ENCODE assay signal across 27 cellular contexts in the genomic region with DNA sequence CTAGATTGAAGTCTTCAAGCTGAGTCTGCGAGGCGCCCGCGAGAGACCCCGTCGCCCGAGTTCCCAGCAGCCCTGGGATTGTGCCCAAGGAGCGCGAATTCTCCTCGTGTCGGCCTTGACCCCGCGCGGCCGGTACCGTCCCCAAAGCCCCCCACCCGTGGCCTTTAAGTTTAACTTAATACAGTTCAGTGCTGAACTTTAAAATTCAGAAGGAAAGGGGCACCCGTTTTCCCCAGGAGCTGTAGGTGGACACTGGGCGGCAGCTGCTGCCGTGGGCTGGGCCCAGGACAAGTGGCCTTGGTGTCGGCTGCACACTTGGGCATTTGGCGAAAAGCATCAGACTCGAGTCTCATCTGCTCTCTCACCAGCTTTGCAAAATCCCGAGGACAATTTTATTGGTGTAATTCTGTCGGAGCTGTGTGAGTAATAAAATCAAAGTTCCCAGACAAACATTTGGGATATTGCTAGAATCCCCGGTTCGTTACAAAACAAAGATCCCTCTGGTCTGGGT. TPM values are rescaled to one million over a fixed set of nuclear protein-coding genes. Genes with fewer than 3 reads are reported as not detected.
DNase-seq lines count a peak whose midpoint lies in the region; ATAC-seq and TF ChIP-seq lines count a peak whose summit lies in the region.
"Had no signal": no experiment of that assay in that cellular context is flagged by ENCODE, and none has a peak within 500 bp of the region (broad histone marks: within the 10 kb centered on the region; RNA-seq: fewer than 3 reads in every experiment).

No MANE protein-coding gene starts in this region.

- no TSS peak for BruUV-seq in mammary epithelial cell (replicated peaks; lab: Mats Ljungman, UMichigan)

- no peak overlapping the region for H3K27ac Mint-ChIP-seq in GM23338
- H3K27ac Mint-ChIP-seq in naive thymus-derived CD8-positive, alpha-beta T cell, result no peak overlapping the region
- H3K27ac Mint-ChIP-seq: activated T-cell treated with anti-CD3 and anti-CD28 coated beads, Interleukin-2, amount 50 U/mL, for 72 hours had no signal

- peaks cover 35% of the 10 kb centered on the region for H3K9me3 Mint-ChIP-seq in GM23338
- peaks cover 0 to 20% (median 3%) of the 10 kb centered on the region in 9 donors for H3K9me3 Mint-ChIP-seq in naive thymus-derived CD8-positive, alpha-beta T cell

- H3K18ac ChIP-seq in neuronal stem cell (ENCODE audit: low read length), result no peak overlapping the region

- DNase-seq in GM23338 (ENCODE audit: low spot score) (no peak), mammary epithelial cell (no peak), neuronal stem cell (ENCODE audit: low spot score) (no peak), kidney glomerular epithelial cell (lab: John Stamatoyannopoulos, UW) (no peak), HuH-7.5 (ENCODE audit: low spot score) (no peak), NCI-H345 (lab: John Stamatoyannopoulos, UW) (no peak)
- no peak for DNase-seq in naive thymus-derived CD8-positive, alpha-beta T cell
- DNase-seq: activated CD4-positive, alpha-beta T cell treated with anti-CD3 and anti-CD28 coated beads for 4 hours; activated naive CD4-positive, alpha-beta T cell treated with anti-CD3 and anti-CD28 coated beads, Interleukin-2, amount 50 U/mL, for 16 hours; activated T-cell treated with anti-CD3 and anti-CD28 coated beads, Interleukin-2, amount 50 U/mL, for 72 hours; amygdala; BE2C; dermis blood vessel endothelial cell; GOT3; NCI-H1048; NCI-H187; stimulated activated CD4-positive, alpha-beta T cell treated with anti-CD3 and anti-CD28 coated beads, Interleukin-2, amount 100 ng/mL, for 24 hours; substantia nigra had no signal

- no peak overlapping the region for H3K14ac ChIP-seq in neuronal stem cell (ENCODE audit: low read length)

- H3K27me3 ChIP-seq in GM23338 (ENCODE audit: insufficient read depth), result peaks cover 64% of the 10 kb centered on the region
- H3K27me3 ChIP-seq in mammary epithelial cell (ENCODE audit: insufficient read depth, low read length), result no peaks in the 10 kb centered on the region
- H3K27me3 ChIP-seq in neuronal stem cell (ENCODE audit: control insufficient read depth in 3 of 3, insufficient read depth in 3 of 3, low read depth in 1 of 3, low read length in 3 of 3), result peaks cover 0 to 56% (median 31%) of the 10 kb centered on the region in 3 experiments
- H3K27me3 ChIP-seq: vagina had no signal

- dilution Hi-C loops in mammary epithelial cell (cut with HindIII; ENCODE audit: low sequenced_read_pairs), result no loop called here

- peak overlapping the region; percentile 85 for H3K4me2 ChIP-seq in GM23338
- peak overlapping the region; percentile 95 for H3K4me2 ChIP-seq in mammary epithelial cell (ENCODE audit: insufficient read depth, low read depth, low read length)
- H3K4me2 ChIP-seq in neuronal stem cell (ENCODE audit: insufficient read depth, low read length, poor library complexity, severe bottlenecking), result no peak overlapping the region

- H3K27ac ChIP-seq in GM23338 (ENCODE audit: low read depth), result no peak overlapping the region
- no peak overlapping the region for H3K27ac ChIP-seq in mammary epithelial cell (ENCODE audit: insufficient read depth, low read depth, low read length)
- H3K27ac ChIP-seq in neuronal stem cell (replicated peaks; ENCODE audit: low read length), result no peak overlapping the region
- H3K27ac ChIP-seq: cardiac muscle cell, SJSA1, vagina had no signal

- no peak overlapping the region for H2BK120ac ChIP-seq in neuronal stem cell (ENCODE audit: low read depth, low read length)

- no peak overlapping the region for H3K9ac ChIP-seq in mammary epithelial cell (ENCODE audit: insufficient read depth, low read length)
- H3K9ac ChIP-seq in neuronal stem cell (ENCODE audit: low read depth, low read length, poor library complexity), result no peak overlapping the region

- 0 out of 3 replicates have a peak overlapping the region, but pooled peaks have one; percentile 68 for H3K4me3 Mint-ChIP-seq in GM23338
- H3K4me3 Mint-ChIP-seq in naive thymus-derived CD8-positive, alpha-beta T cell, result no peak overlapping the region
- H3K4me3 Mint-ChIP-seq: activated T-cell treated with anti-CD3 and anti-CD28 coated beads, Interleukin-2, amount 50 U/mL, for 72 hours had no signal

- H2BK15ac ChIP-seq in neuronal stem cell (ENCODE audit: low read length), result no peak overlapping the region

- H2AFZ ChIP-seq in GM23338 (peak overlapping the region; percentile 99), mammary epithelial cell (ENCODE audit: low read depth, low read length) (peak overlapping the region; percentile 83), neuronal stem cell (ENCODE audit: low read length) (peak overlapping the region; percentile 74)

- ATAC-seq in GM23338, result no peak
- no peak for ATAC-seq in naive thymus-derived CD8-positive, alpha-beta T cell
- ATAC-seq: activated T-cell treated with anti-CD3 and anti-CD28 coated beads, Interleukin-2, amount 50 U/mL, for 72 hours had no signal

- H3K4me1 ChIP-seq in GM23338 (ENCODE audit: insufficient read depth) (no peaks in the 10 kb centered on the region; the same call in 1 of the 2 replicates), mammary epithelial cell (ENCODE audit: insufficient read depth, low read length) (peaks cover 9% of the 10 kb centered on the region), neuronal stem cell (ENCODE audit: control insufficient read depth in 2 of 2, insufficient read depth in 1 of 2, low read depth in 1 of 2, low read length in 2 of 2) (peaks cover 0 to 3% of the 10 kb centered on the region in 2 donors)
- H3K4me1 ChIP-seq: BE2C, SJSA1 had no signal

- no peaks in the 10 kb centered on the region for H4K20me1 ChIP-seq in GM23338 (replicated peaks; ENCODE audit: insufficient read depth)
- no peaks in the 10 kb centered on the region for H4K20me1 ChIP-seq in mammary epithelial cell (ENCODE audit: insufficient read depth, low read length)

- H3K36me3 Mint-ChIP-seq in GM23338 (ENCODE audit: low read depth), result no peaks in the 10 kb centered on the region
- peaks cover 0 to 2% (median 0%) of the 10 kb centered on the region in 3 donors for H3K36me3 Mint-ChIP-seq in naive thymus-derived CD8-positive, alpha-beta T cell

- peaks cover 38% of the 10 kb centered on the region for H3K27me3 Mint-ChIP-seq in GM23338 (ENCODE audit: insufficient read depth, low read depth, poor library complexity)
- H3K27me3 Mint-ChIP-seq in naive thymus-derived CD8-positive, alpha-beta T cell, result peaks cover 41 to 66% (median 46%) of the 10 kb centered on the region in 5 donors

- no peak for TF ChIP-seq CTCF in GM23338 (conservative IDR thresholded peaks at IDR 0.05; ENCODE audit: low read depth in 2 of 2)
- TF ChIP-seq CTCF in mammary epithelial cell (conservative IDR thresholded peaks at IDR 0.05 in 1 of 2, IDR thresholded peaks at IDR 0.05 in 1 of 2; ENCODE audit: extremely low read depth in 1 of 2, insufficient read depth in 1 of 2, low read depth in 1 of 2, low read length in 2 of 2), result no peak

- H3K36me3 ChIP-seq in GM23338 (ENCODE audit: insufficient read depth), result no peaks in the 10 kb centered on the region
- H3K36me3 ChIP-seq in mammary epithelial cell (ENCODE audit: insufficient read depth, low read length), result no peaks in the 10 kb centered on the region
- H3K36me3 ChIP-seq in neuronal stem cell (replicated peaks in 1 of 2; ENCODE audit: control insufficient read depth in 2 of 2, insufficient read depth in 2 of 2, low read length in 2 of 2), result no peaks in the 10 kb centered on the region
- H3K36me3 ChIP-seq: BE2C, cardiac muscle cell, SJSA1, vagina had no signal

- H3K9me3 ChIP-seq in mammary epithelial cell (replicated peaks; ENCODE audit: insufficient read depth, low read length) (no peaks in the 10 kb centered on the region), iPS-18c (ENCODE audit: control insufficient read depth, insufficient read depth, low read length) (peaks cover 2% of the 10 kb centered on the region), neuronal stem cell (replicated peaks in 1 of 2; ENCODE audit: control insufficient read depth in 2 of 2, insufficient read depth in 1 of 2, low read depth in 1 of 2, low read length in 2 of 2) (no peaks in the 10 kb centered on the region)
- H3K9me3 ChIP-seq: BE2C, SJSA1, vagina had no signal

- no peak overlapping the region for H4K8ac ChIP-seq in neuronal stem cell (ENCODE audit: low read depth, low read length)

- CTCF ChIA-PET in mammary epithelial cell (lab: Charles Lee; ENCODE audit: low non-redundant PET), result no interaction called here

- H3F3A ChIP-seq in GM23338 (replicated peaks; ENCODE audit: low read depth), result no peaks in the 10 kb centered on the region

- WGBS in mammary epithelial cell (ENCODE audit: low coverage, missing lambda C conversion rate), result 66% methylated on average over 9 of the region's 27 CpGs
- no CpG with 5 or more reads among the region's 27 CpGs for WGBS in neuronal stem cell (ENCODE audit: extremely low coverage in 2 of 2, insufficient read length in 2 of 2, insufficient replicate concordance in 1 of 2), 2 donors

- no peaks in the 10 kb centered on the region for H3K79me1 ChIP-seq in neuronal stem cell (ENCODE audit: low read depth, low read length)

- POLR2A ChIA-PET in naive thymus-derived CD8-positive, alpha-beta T cell (lab: Charles Lee), result no interaction called here

- H3K4me3 ChIP-seq in GM23338 (peak overlapping the region; percentile 68), mammary epithelial cell (replicated peaks in 1 of 3; ENCODE audit: insufficient read depth in 1 of 3, low read depth in 2 of 3, low read length in 3 of 3) (peak overlapping the region; percentile 25 to 53 (median 44)), iPS-18c (ENCODE audit: insufficient read depth, low read depth, low read length) (peak overlapping the region; percentile 46; the same call in 1 of the 2 replicates), neuronal stem cell (ENCODE audit: low read length in 2 of 2) (no peak overlapping the region)
- H3K4me3 ChIP-seq: cardiac muscle cell, SJSA1 had no signal

- H3K9me2 ChIP-seq in GM23338 (ENCODE audit: insufficient read depth), result no peaks in the 10 kb centered on the region

- H2BK5ac ChIP-seq in neuronal stem cell (ENCODE audit: low read length), result no peak overlapping the region

- no peaks in the 10 kb centered on the region for H3K4me1 Mint-ChIP-seq in GM23338
- H3K4me1 Mint-ChIP-seq in naive thymus-derived CD8-positive, alpha-beta T cell, result no peaks in the 10 kb centered on the region

- H2BK12ac ChIP-seq in neuronal stem cell (ENCODE audit: low read length), result no peak overlapping the region

- in situ Hi-C loops in mammary epithelial cell (cut with MboI; ENCODE audit: low sequenced_read_pairs in 2 of 2), result no loop called here

- H3K4ac ChIP-seq in neuronal stem cell (ENCODE audit: low read length), result no peak overlapping the region

- no peaks in the 10 kb centered on the region for H3K79me2 ChIP-seq in GM23338 (replicated peaks; ENCODE audit: insufficient read depth)
- H3K79me2 ChIP-seq in mammary epithelial cell (ENCODE audit: insufficient read depth, low read length), result no peaks in the 10 kb centered on the region

- H4K91ac ChIP-seq in neuronal stem cell (ENCODE audit: low read depth, low read length, poor library complexity), result no peak overlapping the region

- peak overlapping the region; percentile 34 for H3K23ac ChIP-seq in neuronal stem cell (ENCODE audit: low read depth, low read length, poor library complexity)

- no peak overlapping the region for H2AK5ac ChIP-seq in neuronal stem cell (ENCODE audit: low read depth, low read length)

- intact Hi-C loops in mammary epithelial cell (cut with micrococcal nuclease), result no loop called here

RNA-seq across cellular contexts. Expression of a gene that starts 0.6 kb away (rescaled TPM):
- total RNA-seq in GM23338 (2014; rRNA removed; shearing (Covaris generic)), result not detected in 2 replicates
- not detected in 2 replicates for polyA plus RNA-seq in GM23338 (2016; fragmentation: Nextera tagmentation; extraction: Ambion mirVana)
- 1 to 10 TPM in 1 of 2 donors, under 1 TPM in 1; 0.50 to 1.5 TPM for total RNA-seq in mammary epithelial cell
- 0.61 TPM for polyA plus RNA-seq in mammary epithelial cell
- polyA minus RNA-seq in mammary epithelial cell, result not detected
- not detected for polyA plus RNA-seq in neuronal stem cell (2013, experiment 1 of 2)
- not detected for polyA plus RNA-seq in neuronal stem cell (2013, experiment 2 of 2)
- total RNA-seq in naive thymus-derived CD8-positive, alpha-beta T cell, result not detected
- polyA plus RNA-seq in naive thymus-derived CD8-positive, alpha-beta T cell, result not detected
- total RNA-seq: activated T-cell treated with anti-CD3 and anti-CD28 coated beads, Interleukin-2, amount 50 U/mL, for 72 hours; cardiac muscle cell; dermis blood vessel endothelial cell; LHCN-M2; mononuclear cell; RPMI7951; SJSA1; skeletal muscle tissue; T-helper 1 cell treated with Interleukin-12 subunit alpha and Interleukin-12 subunit beta and Interleukin-4 antibody, amounts not matched to agents 30 ng/mL and 1 ng/mL, for 36 hours had no signal
- polyA plus RNA-seq: cardiac muscle cell had no signal

Comparison
In these comparisons a context has a peak if more than half of its experiments do, and no peak if none do; other contexts are left out.
1. H3K4me3 ChIP-seq: peak in GM23338 (single experiment), mammary epithelial cell (3 of 3) and iPS-18c (single experiment); none in neuronal stem cell (0 of 2).
2. Peak in every context shown above with its lines, with median percentiles within 50 percentile points of each other: H2AFZ ChIP-seq.